Comparison of ENCODE assay signal across 8 cellular contexts in genomic region chr2:64989982-64990614, GRCh38. TPM values are rescaled to one million over a fixed set of nuclear protein-coding genes. Genes with fewer than 3 reads are reported as not detected.
DNase-seq lines count a peak whose midpoint lies in the region; ATAC-seq and TF ChIP-seq lines count a peak whose summit lies in the region.

No MANE protein-coding gene starts in this region.

- no peak overlapping the region for H3K27ac ChIP-seq in CD8-positive, alpha-beta T cell (ENCODE audit: low read depth, low read length)

- peak overlapping the region; percentile 33 for H3K27ac Mint-ChIP-seq in CD8-positive, alpha-beta T cell
- H3K27ac Mint-ChIP-seq in T-cell = peak overlapping the region; percentile 34 to 48

- POLR2A ChIA-PET in CD8-positive, alpha-beta T cell (lab: Charles Lee) = interaction anchor here (0.8 to 1.6 kb wide), 3 partner anchors 8 to 67 kb away, joined by 3 to 5 read pairs (median 3); no protein-coding TSS in a partner anchor
- POLR2A ChIA-PET in T-cell (lab: Charles Lee) = interaction anchor here (0.5 to 0.6 kb wide), 2 partner anchors 115 to 455 kb away, joined by 7 to 8 read pairs; no protein-coding TSS in a partner anchor

- CTCF ChIA-PET in CD8-positive, alpha-beta T cell (lab: Charles Lee) = interaction anchor here (1.1 to 1.8 kb wide), 2 partner anchors 9 to 72 kb away, joined by 5 to 6 read pairs; no protein-coding TSS in a partner anchor
- CTCF ChIA-PET in T-cell (lab: Charles Lee) = no interaction called here

- no peak for ATAC-seq in CD8-positive, alpha-beta T cell
- ATAC-seq in GM21529 (IDR thresholded peaks at IDR 0.05; ENCODE audit: unreplicated experiment) (peak; percentile 1), T-cell (replicated peaks in 1 of 4) (no peak), sciatic nerve (peak; percentile 6), HG03520 (IDR thresholded peaks at IDR 0.05; ENCODE audit: unreplicated experiment) (no peak)

- no peaks in the 10 kb centered on the region for H3K27me3 ChIP-seq in CD8-positive, alpha-beta T cell (ENCODE audit: insufficient read depth, low read length)

- H3K4me1 ChIP-seq in CD8-positive, alpha-beta T cell (ENCODE audit: insufficient read depth, low read length) = peaks cover 11% of the 10 kb centered on the region

- H3K4me1 Mint-ChIP-seq in CD8-positive, alpha-beta T cell (ENCODE audit: low read depth) = peaks cover 27% of the 10 kb centered on the region
- peaks cover 22 to 38% (median 26%) of the 10 kb centered on the region in 3 donors for H3K4me1 Mint-ChIP-seq in T-cell

- no peaks in the 10 kb centered on the region for H3K36me3 Mint-ChIP-seq in CD8-positive, alpha-beta T cell
- no peaks in the 10 kb centered on the region for H3K36me3 Mint-ChIP-seq in T-cell

- peak overlapping the region; percentile 68 for H3K4me3 ChIP-seq in CD8-positive, alpha-beta T cell (ENCODE audit: low read depth, low read length)
- peak overlapping the region; percentile 87 for H3K4me3 ChIP-seq in fibroblast of the aortic adventitia (ENCODE audit: low read depth, low read length)

- H3K36me3 ChIP-seq in CD8-positive, alpha-beta T cell (ENCODE audit: insufficient read depth, low read length) = no peaks in the 10 kb centered on the region

- H3K9me3 Mint-ChIP-seq in CD8-positive, alpha-beta T cell = no peaks in the 10 kb centered on the region
- H3K9me3 Mint-ChIP-seq in T-cell = no peaks in the 10 kb centered on the region

- intact Hi-C loops in CD8-positive, alpha-beta T cell (cut with DNase I, micrococcal nuclease) = loop anchor here (2.0 to 5.0 kb wide), 8 partner anchors 42 to 465 kb away; partner anchors contain the start of genes CEP68 (in 2 of the 2), ACTR2 (in 1 of the 2), AFTPH (in 1 of the 2) and RAB1A (in 1 of the 2)
- intact Hi-C loops in sciatic nerve (cut with DNase I) = no loop called here

- no peaks in the 10 kb centered on the region for H3K9me3 ChIP-seq in CD8-positive, alpha-beta T cell (ENCODE audit: low read length)

- H3K27me3 Mint-ChIP-seq in CD8-positive, alpha-beta T cell (ENCODE audit: low read depth) = peaks cover 7% of the 10 kb centered on the region
- H3K27me3 Mint-ChIP-seq in T-cell = peaks cover 0 to 7% of the 10 kb centered on the region in 2 donors

- TF ChIP-seq CTCF in CD8-positive, alpha-beta T cell (IDR thresholded peaks at IDR 0.05) = no peak
- no peak for TF ChIP-seq CTCF in fibroblast of the aortic adventitia (IDR thresholded peaks at IDR 0.05; ENCODE audit: insufficient read depth, low read length)

- peak overlapping the region; percentile 81 for H3K4me3 Mint-ChIP-seq in CD8-positive, alpha-beta T cell
- H3K4me3 Mint-ChIP-seq in T-cell = peak overlapping the region; percentile 84 to 89 (median 85)

- DNase-seq in CD8-positive, alpha-beta T cell = peak in 1 of 7 experiments; percentile 7
- peak in 1 of 34 experiments; percentile 8 for DNase-seq in T-cell
- DNase-seq in fibroblast of the aortic adventitia (ENCODE audit: low read depth) = no peak
- peak; percentile 63 for DNase-seq in sciatic nerve (ENCODE audit: low spot score)
- DNase-seq in AML-193 (lab: John Stamatoyannopoulos, UW) = no peak
- no peak for DNase-seq in SW 1271 (lab: John Stamatoyannopoulos, UW)

RNA-seq across cellular contexts. Expression of gene SLC1A4, which starts 0.9 kb away (rescaled TPM):
- total RNA-seq in CD8-positive, alpha-beta T cell = 1 to 10 TPM; 3.1 to 4.2 TPM
- total RNA-seq in T-cell (10 to 100 TPM in 2 of 5 donors, 1 to 10 TPM in 3; 1.9 to 13.8 (median 9.8) TPM), fibroblast of the aortic adventitia (ENCODE audit: low replicate concordance) (9.5 and 24.1 TPM in 2 replicates), sciatic nerve (14.3 TPM)

Comparison
In these comparisons a context has a peak if more than half of its experiments do, and no peak if none do; other contexts are left out.
1. ATAC-seq: peak in GM21529 (single experiment) and sciatic nerve (single experiment); none in CD8-positive, alpha-beta T cell (single experiment), T-cell (0 of 4) and HG03520 (single experiment).